In the genomic region with DNA sequence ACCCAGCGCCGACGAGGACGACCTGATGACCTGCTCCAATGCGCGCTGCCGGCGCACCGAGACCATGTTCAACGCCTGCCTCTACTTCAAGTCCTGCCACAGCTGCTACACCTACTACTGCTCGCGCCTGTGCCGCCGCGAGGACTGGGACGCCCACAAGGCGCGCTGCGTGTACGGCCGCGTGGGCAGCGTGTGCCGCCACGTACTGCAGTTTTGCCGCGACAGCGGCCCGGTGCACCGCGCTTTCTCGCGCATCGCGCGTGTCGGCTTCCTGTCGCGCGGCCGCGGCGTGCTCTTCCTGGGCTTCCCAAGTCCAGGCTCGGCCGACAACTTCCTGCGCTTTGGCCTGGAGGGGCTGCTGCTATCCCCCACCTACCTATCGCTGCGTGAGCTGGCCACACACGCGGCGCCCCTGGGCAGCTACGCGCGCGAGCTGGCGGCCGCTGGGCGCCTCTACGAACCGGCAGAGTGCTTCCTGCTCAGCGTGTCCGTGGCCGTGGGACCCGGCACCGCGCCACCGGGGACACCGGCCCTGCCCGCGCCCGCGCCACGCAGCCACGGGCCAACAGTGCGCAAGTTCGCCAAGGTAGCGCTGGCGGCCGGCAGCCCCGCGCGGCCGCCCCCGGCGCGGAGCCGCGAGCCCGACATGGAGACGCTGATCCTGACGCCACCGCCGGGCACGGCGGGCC, we compare ENCODE assay signal across 9 cellular contexts. TPM values are rescaled to one million over a fixed set of nuclear protein-coding genes. Genes with fewer than 3 reads are reported as not detected.
DNase-seq lines count a peak whose midpoint lies in the region; ATAC-seq and TF ChIP-seq lines count a peak whose summit lies in the region.
"Had no signal": no experiment of that assay in that cellular context is flagged by ENCODE, and none has a peak within 500 bp of the region (broad histone marks: within the 10 kb centered on the region; RNA-seq: fewer than 3 reads in every experiment).

No MANE protein-coding gene starts in this region.

- H3K4me1 ChIP-seq in BLaER1 treated with 17β-estradiol and CSF1 and Interleukin-3, amounts not matched to agents 10 nM and 100 nM: peaks cover 28 to 61% (median 48%) of the 10 kb centered on the region in 10 experiments
- H3K4me1 ChIP-seq in neutrophil (ENCODE audit: control insufficient read depth in 1 of 2, insufficient read depth in 1 of 2, low read depth in 1 of 2, low read length in 1 of 2): peaks cover 49 to 65% of the 10 kb centered on the region in 2 experiments
- H3K4me1 ChIP-seq in SJCRH30: peaks cover 9% of the 10 kb centered on the region

- DNase-seq in H7 (no peak), choroid plexus epithelial cell (ENCODE audit: low read depth) (no peak), Ammon's horn (ENCODE audit: low spot score) (no peak), NCI-H2029 (lab: John Stamatoyannopoulos, UW) (no peak), SJCRH30 (no peak)

- no peak overlapping the region for H3K4me3 ChIP-seq in BLaER1 treated with 17β-estradiol and CSF1 and Interleukin-3, amounts not matched to agents 10 nM and 100 nM
- H3K4me3 ChIP-seq in H7 (ENCODE audit: insufficient read depth, low read depth, low read length) (peak overlapping the region; percentile 59), choroid plexus epithelial cell (ENCODE audit: low read depth, low read length) (peak overlapping the region; percentile 30), neutrophil (ENCODE audit: low read depth in 1 of 2, low read length in 1 of 2) (peak overlapping the region; percentile 27 to 100), SJCRH30 (no peak overlapping the region)

- peaks cover 0 to 22% (median 9%) of the 10 kb centered on the region in 11 experiments; a peak in 12 of 22 replicates for H3K9me3 ChIP-seq in BLaER1 treated with 17β-estradiol and CSF1 and Interleukin-3, amounts not matched to agents 10 nM and 100 nM (replicated peaks in 1 of 11)
- H3K9me3 ChIP-seq in neutrophil (no peaks in the 10 kb centered on the region), SJCRH30 (replicated peaks) (no peaks in the 10 kb centered on the region)
- H3K9me3 ChIP-seq: SK-N-SH had no signal

- peak overlapping the region in 7 of 11 experiments; percentile 9 to 38 (median 24); a peak in 5 of 22 replicates for H3K4me2 ChIP-seq in BLaER1 treated with 17β-estradiol and CSF1 and Interleukin-3, amounts not matched to agents 10 nM and 100 nM

- ATAC-seq in GM19463 (IDR thresholded peaks at IDR 0.05; ENCODE audit: unreplicated experiment): no peak

- H3K9ac ChIP-seq in BLaER1 treated with 17β-estradiol and CSF1 and Interleukin-3, amounts not matched to agents 10 nM and 100 nM: no peak overlapping the region
- H3K9ac ChIP-seq: SK-N-SH had no signal

- peaks cover 9 to 16% (median 14%) of the 10 kb centered on the region in 11 experiments; a peak in 17 of 22 replicates for H3K36me3 ChIP-seq in BLaER1 treated with 17β-estradiol and CSF1 and Interleukin-3, amounts not matched to agents 10 nM and 100 nM
- H3K36me3 ChIP-seq in H7 (replicated peaks; ENCODE audit: control insufficient read depth, insufficient read depth, low read length) (peaks cover 5% of the 10 kb centered on the region), neutrophil (peaks cover under 1% of the 10 kb centered on the region), SJCRH30 (no peaks in the 10 kb centered on the region)

- no peak overlapping the region for H3K27ac ChIP-seq in BLaER1 treated with 17β-estradiol and CSF1 and Interleukin-3, amounts not matched to agents 10 nM and 100 nM
- no peak overlapping the region for H3K27ac ChIP-seq in neutrophil
- H3K27ac ChIP-seq in SJCRH30: no peak overlapping the region

- TF ChIP-seq CTCF in choroid plexus epithelial cell (conservative IDR thresholded peaks at IDR 0.05; ENCODE audit: low read depth, low read length) (no peak), neutrophil (IDR thresholded peaks at IDR 0.05) (no peak)

- peaks cover 13 to 45% (median 30%) of the 10 kb centered on the region in 11 experiments; a peak in 20 of 22 replicates for H4K20me1 ChIP-seq in BLaER1 treated with 17β-estradiol and CSF1 and Interleukin-3, amounts not matched to agents 10 nM and 100 nM

- H3K27me3 ChIP-seq in BLaER1 treated with 17β-estradiol and CSF1 and Interleukin-3, amounts not matched to agents 10 nM and 100 nM: peaks cover 21 to 47% (median 42%) of the 10 kb centered on the region in 11 experiments
- H3K27me3 ChIP-seq in H7 (ENCODE audit: control insufficient read depth, insufficient read depth, low read length): peaks cover 5% of the 10 kb centered on the region
- H3K27me3 ChIP-seq in neutrophil: peaks cover 74% of the 10 kb centered on the region
- H3K27me3 ChIP-seq in SJCRH30: no peaks in the 10 kb centered on the region

RNA-seq across cellular contexts. Expression of a gene that starts 2.7 kb away (rescaled TPM):
- total RNA-seq in H7 (2014; rRNA removed; shearing (Covaris generic)): 68.2 and 75.5 TPM in 2 replicates
- total RNA-seq in SJCRH30 (2014; rRNA removed; shearing (Covaris generic)): 79.9 and 109 TPM in 2 replicates

RNA-seq across cellular contexts. Expression of a gene that starts 4.2 kb away (rescaled TPM):
- total RNA-seq in H7 (2014; rRNA removed; shearing (Covaris generic)): 0.14 and 0.52 TPM in 2 replicates
- 0.35 and 0.77 TPM in 2 replicates for total RNA-seq in SJCRH30 (2014; rRNA removed; shearing (Covaris generic))

RNA-seq across cellular contexts. Expression of a gene that starts 5.6 kb away (rescaled TPM):
- 1.2 and 3.0 TPM in 2 replicates for total RNA-seq in H7 (2014; rRNA removed; shearing (Covaris generic))
- total RNA-seq in SJCRH30 (2014; rRNA removed; shearing (Covaris generic)): 1.9 and 4.4 TPM in 2 replicates

RNA-seq across cellular contexts. Expression of a gene that starts 19.6 kb away (rescaled TPM):
- 213 and 240 TPM in 2 replicates for total RNA-seq in H7 (2014; rRNA removed; shearing (Covaris generic))
- 410 and 447 TPM in 2 replicates for total RNA-seq in SJCRH30 (2014; rRNA removed; shearing (Covaris generic))

RNA-seq across cellular contexts. Expression of a gene that starts 38.8 kb away (rescaled TPM):
- total RNA-seq in H7 (2014; rRNA removed; shearing (Covaris generic)): 150 TPM in 2 replicates
- 102 and 108 TPM in 2 replicates for total RNA-seq in SJCRH30 (2014; rRNA removed; shearing (Covaris generic))

Comparison
In these comparisons a context has a peak if more than half of its experiments do, and no peak if none do; other contexts are left out.
1. H3K4me3 ChIP-seq: peak in H7 (single experiment), choroid plexus epithelial cell (single experiment) and neutrophil (2 of 2); none in BLaER1 treated with 17β-estradiol and CSF1 and Interleukin-3, amounts not matched to agents 10 nM and 100 nM (0 of 10) and SJCRH30 (single experiment).